Comparison of ENCODE assay signal across 18 cellular contexts in the genomic region with DNA sequence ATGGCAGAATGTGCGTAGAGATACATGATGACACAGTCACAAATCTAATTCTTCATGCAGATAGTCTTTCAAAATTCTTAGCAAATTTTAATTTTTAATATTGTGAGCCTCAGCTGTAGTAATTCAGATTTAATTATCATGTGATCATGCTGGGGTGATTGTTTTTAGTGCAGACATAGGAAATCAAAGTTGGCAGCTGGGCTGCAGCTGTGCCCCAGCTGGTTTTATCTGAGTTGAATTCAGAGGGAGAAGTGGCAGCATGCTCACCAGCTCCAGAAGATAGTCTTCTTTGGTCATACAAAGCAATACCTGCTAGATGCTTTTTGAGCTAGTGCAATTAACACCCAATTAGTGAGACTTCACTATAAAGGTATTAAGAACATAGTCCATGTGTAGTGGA.
DNase-seq lines count a peak whose midpoint lies in the region; ATAC-seq and TF ChIP-seq lines count a peak whose summit lies in the region.
"Had no signal": no experiment of that assay in that cellular context is flagged by ENCODE, and none has a peak within 500 bp of the region (broad histone marks: within the 10 kb centered on the region; RNA-seq: fewer than 3 reads in every experiment).

No MANE protein-coding gene starts in this region.

- H3K27ac Mint-ChIP-seq in T-helper 17 cell (peak overlapping the region; percentile 60), nephron progenitor cell (peak overlapping the region; percentile 43)
- H3K27ac Mint-ChIP-seq: B cell had no signal

- H4K20me1 ChIP-seq in Loucy (ENCODE audit: insufficient read depth, low read length, poor library complexity, severe bottlenecking) = no peaks in the 10 kb centered on the region

- H3K9me2 ChIP-seq in Loucy (replicated peaks; ENCODE audit: low read depth, low read length) = no peaks in the 10 kb centered on the region

- H3K9me3 ChIP-seq in Loucy (ENCODE audit: insufficient read depth, low read depth, low read length) (no peaks in the 10 kb centered on the region), T-helper 17 cell (ENCODE audit: control insufficient read depth, low read length, poor library complexity, severe bottlenecking) (no peaks in the 10 kb centered on the region)

- peak overlapping the region; percentile 48 for H3K4me2 ChIP-seq in Loucy (ENCODE audit: low read depth, low read length, poor library complexity, severe bottlenecking)

- no peak overlapping the region for H3K4me3 Mint-ChIP-seq in T-helper 17 cell
- no peak overlapping the region for H3K4me3 Mint-ChIP-seq in nephron progenitor cell
- H3K4me3 Mint-ChIP-seq: B cell had no signal

- H3K36me3 Mint-ChIP-seq in T-helper 17 cell (ENCODE audit: low read depth) = no peaks in the 10 kb centered on the region
- no peaks in the 10 kb centered on the region for H3K36me3 Mint-ChIP-seq in nephron progenitor cell (ENCODE audit: low read depth)

- no peaks in the 10 kb centered on the region for H3K36me3 ChIP-seq in Loucy (ENCODE audit: insufficient read depth, low read length)

- no peaks in the 10 kb centered on the region for H3K79me2 ChIP-seq in Loucy (ENCODE audit: insufficient read depth, low read length)

- ATAC-seq in T-helper 17 cell = no peak
- ATAC-seq in HG02938 (IDR thresholded peaks at IDR 0.05; ENCODE audit: unreplicated experiment) = no peak
- ATAC-seq: HCT116, K562 had no signal

- H3K9me3 Mint-ChIP-seq in nephron progenitor cell = no peaks in the 10 kb centered on the region

- DNase-seq in NCI-H1092 treated with DMSO at 0.1 percent for 48 hours (lab: John Stamatoyannopoulos, UW) (peak; percentile 25), NCI-H1092 (lab: John Stamatoyannopoulos, UW) (no peak), T-helper 17 cell (no peak), nephron progenitor cell (no peak), NCI-H774 (lab: John Stamatoyannopoulos, UW) (no peak), hippocampal formation (lab: John Stamatoyannopoulos, UW) (no peak)
- DNase-seq: 8988T, COR-L47, DMS153, GDM1, NCI-H1930, RPMI8226, T-helper 1 cell had no signal

- H3K27me3 ChIP-seq in Loucy (ENCODE audit: insufficient read depth, low read length, poor library complexity, severe bottlenecking) = no peaks in the 10 kb centered on the region

- H3F3A ChIP-seq in Loucy (ENCODE audit: low read depth) = no peaks in the 10 kb centered on the region; the same call in 1 of the 2 replicates

- H3K9ac ChIP-seq in Loucy (ENCODE audit: low read depth, low read length, poor library complexity, severe bottlenecking) = no peak overlapping the region

- peaks cover 40% of the 10 kb centered on the region for H3K4me1 ChIP-seq in Loucy (ENCODE audit: insufficient read depth, low read length, poor library complexity, severe bottlenecking)

- TF ChIP-seq CTCF in Loucy (conservative IDR thresholded peaks at IDR 0.05; ENCODE audit: low read length) (no peak), nephron progenitor cell (IDR thresholded peaks at IDR 0.05) (no peak)

- H3K27me3 Mint-ChIP-seq in T-helper 17 cell (no peaks in the 10 kb centered on the region), nephron progenitor cell (ENCODE audit: low read depth, poor library complexity) (no peaks in the 10 kb centered on the region)
- H3K27me3 Mint-ChIP-seq: B cell had no signal

- H2AFZ ChIP-seq in Loucy (ENCODE audit: low read length) = no peak overlapping the region

- H3K4me1 Mint-ChIP-seq in T-helper 17 cell = peaks cover 13% of the 10 kb centered on the region
- H3K4me1 Mint-ChIP-seq in nephron progenitor cell = peaks cover 31% of the 10 kb centered on the region

- no peak overlapping the region for H3K4me3 ChIP-seq in Loucy (ENCODE audit: low read length, poor library complexity, severe bottlenecking)
- H3K4me3 ChIP-seq: K562 had no signal
